In the genomic region with DNA sequence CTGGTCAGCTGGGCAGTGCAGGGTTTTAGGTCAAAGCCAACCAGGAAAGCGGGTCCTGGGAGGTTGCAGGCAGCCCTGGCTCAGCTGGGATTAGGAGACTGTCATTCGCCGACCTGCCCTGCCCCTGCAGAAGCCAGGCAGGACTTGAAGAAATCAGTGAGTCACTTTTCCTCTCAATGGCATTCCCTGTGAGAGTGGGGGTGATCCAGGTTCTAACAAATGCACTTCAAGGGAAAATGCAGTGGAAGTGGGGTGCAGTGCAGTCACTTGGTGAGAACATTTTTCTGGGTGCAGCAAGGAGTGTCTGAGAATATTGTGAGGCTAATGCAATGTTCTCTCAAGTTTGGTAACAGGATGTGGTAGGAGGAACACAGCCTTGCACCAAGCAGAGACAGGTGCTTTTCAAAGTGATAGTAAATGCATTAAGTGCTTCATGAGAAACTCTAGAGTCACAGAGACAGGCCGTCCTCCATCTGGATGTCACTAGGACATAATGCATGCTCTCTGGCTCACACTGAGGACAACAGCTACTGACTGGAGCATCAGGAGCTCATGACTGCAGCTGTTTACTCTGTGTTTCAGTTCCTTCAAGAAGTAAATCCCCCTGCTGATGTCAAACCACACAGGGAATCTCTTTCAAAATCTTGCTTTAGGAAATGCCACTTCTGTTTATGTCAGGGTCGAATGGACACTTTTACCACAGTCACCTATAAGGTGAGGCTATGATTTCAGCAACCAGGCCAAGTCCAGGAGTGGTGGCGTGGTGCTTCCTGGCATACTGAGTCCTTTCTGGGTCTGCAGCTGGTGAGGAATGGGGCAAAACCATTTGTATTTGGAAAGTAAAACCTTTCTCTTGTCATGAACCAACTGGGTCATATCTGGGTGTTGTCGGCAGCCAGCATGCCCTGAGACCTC, we compare ENCODE assay signal across 2 cellular contexts.
TF ChIP-seq lines count a peak whose summit lies in the region.

No MANE protein-coding gene starts in this region.

TF ChIP-seq in liver, 16 proteins besides CTCF, POLR2A, EP300 and RAD21:
- TF ChIP-seq SP1 (IDR thresholded peaks at IDR 0.05) = peak; percentile 32
- TF ChIP-seq, protein P1, sequence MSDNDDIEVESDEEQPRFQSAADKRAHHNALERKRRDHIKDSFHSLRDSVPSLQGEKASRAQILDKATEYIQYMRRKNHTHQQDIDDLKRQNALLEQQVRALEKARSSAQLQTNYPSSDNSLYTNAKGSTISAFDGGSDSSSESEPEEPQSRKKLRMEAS (IDR thresholded peaks at IDR 0.05) = no peak
TF ChIP-seq in liver: peak in this region for 1.

TF ChIP-seq in HepG2, 621 proteins besides CTCF, POLR2A, EP300 and RAD21:
- no peak for TF ChIP-seq ONECUT2 (CRISPR knock-in tag; IDR thresholded peaks at IDR 0.05)
- no peak for TF ChIP-seq NCOA2 (CRISPR knock-in tag; IDR thresholded peaks at IDR 0.05)
- TF ChIP-seq TBX3 (IDR thresholded peaks at IDR 0.05; ENCODE audit: borderline replicate concordance) = no peak
- TF ChIP-seq, protein P2, sequence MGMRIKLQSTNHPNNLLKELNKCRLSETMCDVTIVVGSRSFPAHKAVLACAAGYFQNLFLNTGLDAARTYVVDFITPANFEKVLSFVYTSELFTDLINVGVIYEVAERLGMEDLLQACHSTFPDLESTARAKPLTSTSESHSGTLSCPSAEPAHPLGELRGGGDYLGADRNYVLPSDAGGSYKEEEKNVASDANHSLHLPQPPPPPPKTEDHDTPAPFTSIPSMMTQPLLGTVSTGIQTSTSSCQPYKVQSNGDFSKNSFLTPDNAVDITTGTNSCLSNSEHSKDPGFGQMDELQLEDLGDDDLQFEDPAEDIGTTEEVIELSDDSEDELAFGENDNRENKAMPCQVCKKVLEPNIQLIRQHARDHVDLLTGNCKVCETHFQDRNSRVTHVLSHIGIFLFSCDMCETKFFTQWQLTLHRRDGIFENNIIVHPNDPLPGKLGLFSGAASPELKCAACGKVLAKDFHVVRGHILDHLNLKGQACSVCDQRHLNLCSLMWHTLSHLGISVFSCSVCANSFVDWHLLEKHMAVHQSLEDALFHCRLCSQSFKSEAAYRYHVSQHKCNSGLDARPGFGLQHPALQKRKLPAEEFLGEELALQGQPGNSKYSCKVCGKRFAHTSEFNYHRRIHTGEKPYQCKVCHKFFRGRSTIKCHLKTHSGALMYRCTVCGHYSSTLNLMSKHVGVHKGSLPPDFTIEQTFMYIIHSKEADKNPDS (CRISPR knock-in tag; IDR thresholded peaks at IDR 0.05) = no peak
- TF ChIP-seq ZNF619 (CRISPR knock-in tag; IDR thresholded peaks at IDR 0.05) = no peak
- no peak for TF ChIP-seq DNMT1 (CRISPR knock-in tag; IDR thresholded peaks at IDR 0.05)
- no peak for TF ChIP-seq ZNF776 (CRISPR knock-in tag; IDR thresholded peaks at IDR 0.05)
- TF ChIP-seq, protein P3, sequence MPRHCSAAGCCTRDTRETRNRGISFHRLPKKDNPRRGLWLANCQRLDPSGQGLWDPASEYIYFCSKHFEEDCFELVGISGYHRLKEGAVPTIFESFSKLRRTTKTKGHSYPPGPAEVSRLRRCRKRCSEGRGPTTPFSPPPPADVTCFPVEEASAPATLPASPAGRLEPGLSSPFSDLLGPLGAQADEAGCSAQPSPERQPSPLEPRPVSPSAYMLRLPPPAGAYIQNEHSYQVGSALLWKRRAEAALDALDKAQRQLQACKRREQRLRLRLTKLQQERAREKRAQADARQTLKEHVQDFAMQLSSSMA (CRISPR knock-in tag; IDR thresholded peaks at IDR 0.05) = no peak
- TF ChIP-seq, protein P4, sequence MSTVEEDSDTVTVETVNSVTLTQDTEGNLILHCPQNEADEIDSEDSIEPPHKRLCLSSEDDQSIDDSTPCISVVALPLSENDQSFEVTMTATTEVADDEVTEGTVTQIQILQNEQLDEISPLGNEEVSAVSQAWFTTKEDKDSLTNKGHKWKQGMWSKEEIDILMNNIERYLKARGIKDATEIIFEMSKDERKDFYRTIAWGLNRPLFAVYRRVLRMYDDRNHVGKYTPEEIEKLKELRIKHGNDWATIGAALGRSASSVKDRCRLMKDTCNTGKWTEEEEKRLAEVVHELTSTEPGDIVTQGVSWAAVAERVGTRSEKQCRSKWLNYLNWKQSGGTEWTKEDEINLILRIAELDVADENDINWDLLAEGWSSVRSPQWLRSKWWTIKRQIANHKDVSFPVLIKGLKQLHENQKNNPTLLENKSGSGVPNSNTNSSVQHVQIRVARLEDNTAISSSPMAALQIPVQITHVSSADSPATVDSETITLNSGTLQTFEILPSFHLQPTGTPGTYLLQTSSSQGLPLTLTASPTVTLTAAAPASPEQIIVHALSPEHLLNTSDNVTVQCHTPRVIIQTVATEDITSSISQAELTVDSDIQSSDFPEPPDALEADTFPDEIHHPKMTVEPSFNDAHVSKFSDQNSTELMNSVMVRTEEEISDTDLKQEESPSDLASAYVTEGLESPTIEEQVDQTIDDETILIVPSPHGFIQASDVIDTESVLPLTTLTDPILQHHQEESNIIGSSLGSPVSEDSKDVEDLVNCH (CRISPR knock-in tag; IDR thresholded peaks at IDR 0.05) = no peak
- TF ChIP-seq, protein P5, sequence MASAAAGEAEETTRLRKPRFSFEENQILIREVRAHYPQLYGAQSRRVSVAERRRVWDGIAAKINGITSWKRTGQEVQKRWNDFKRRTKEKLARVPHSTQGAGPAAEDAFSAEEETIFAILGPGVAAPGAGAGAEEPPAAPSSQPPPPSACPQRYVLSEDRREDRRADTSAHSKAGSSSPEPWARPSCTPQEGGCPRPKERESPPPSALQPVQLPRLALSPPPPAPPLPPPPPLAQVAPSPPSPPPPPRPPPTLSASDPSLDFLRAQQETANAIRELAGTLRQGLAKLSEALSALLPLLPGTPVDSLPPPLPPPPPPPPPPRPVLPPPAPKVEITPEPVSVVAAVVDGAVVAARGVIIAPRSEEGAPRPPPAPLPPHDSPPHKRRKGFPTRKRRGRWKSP (CRISPR knock-in tag; IDR thresholded peaks at IDR 0.05) = no peak
- TF ChIP-seq RELA (CRISPR knock-in tag; IDR thresholded peaks at IDR 0.05) = no peak
- TF ChIP-seq ZBTB38 (CRISPR knock-in tag; IDR thresholded peaks at IDR 0.05) = no peak
- no peak for TF ChIP-seq MIER2 (CRISPR knock-in tag; IDR thresholded peaks at IDR 0.05)
- TF ChIP-seq ZNF746 (CRISPR knock-in tag; IDR thresholded peaks at IDR 0.05) = no peak
- TF ChIP-seq ATAD3A (CRISPR knock-in tag; IDR thresholded peaks at IDR 0.05) = no peak
- no peak for TF ChIP-seq ZBTB21 (CRISPR knock-in tag; IDR thresholded peaks at IDR 0.05)
- TF ChIP-seq ZBTB7A (CRISPR knock-in tag; IDR thresholded peaks at IDR 0.05) = no peak
- no peak for TF ChIP-seq NFYC (CRISPR knock-in tag; IDR thresholded peaks at IDR 0.05)
- no peak for TF ChIP-seq KDM6A (CRISPR knock-in tag; IDR thresholded peaks at IDR 0.05; ENCODE audit: low read depth)
TF ChIP-seq in HepG2: peak in this region for 0.
